In the genomic region with DNA sequence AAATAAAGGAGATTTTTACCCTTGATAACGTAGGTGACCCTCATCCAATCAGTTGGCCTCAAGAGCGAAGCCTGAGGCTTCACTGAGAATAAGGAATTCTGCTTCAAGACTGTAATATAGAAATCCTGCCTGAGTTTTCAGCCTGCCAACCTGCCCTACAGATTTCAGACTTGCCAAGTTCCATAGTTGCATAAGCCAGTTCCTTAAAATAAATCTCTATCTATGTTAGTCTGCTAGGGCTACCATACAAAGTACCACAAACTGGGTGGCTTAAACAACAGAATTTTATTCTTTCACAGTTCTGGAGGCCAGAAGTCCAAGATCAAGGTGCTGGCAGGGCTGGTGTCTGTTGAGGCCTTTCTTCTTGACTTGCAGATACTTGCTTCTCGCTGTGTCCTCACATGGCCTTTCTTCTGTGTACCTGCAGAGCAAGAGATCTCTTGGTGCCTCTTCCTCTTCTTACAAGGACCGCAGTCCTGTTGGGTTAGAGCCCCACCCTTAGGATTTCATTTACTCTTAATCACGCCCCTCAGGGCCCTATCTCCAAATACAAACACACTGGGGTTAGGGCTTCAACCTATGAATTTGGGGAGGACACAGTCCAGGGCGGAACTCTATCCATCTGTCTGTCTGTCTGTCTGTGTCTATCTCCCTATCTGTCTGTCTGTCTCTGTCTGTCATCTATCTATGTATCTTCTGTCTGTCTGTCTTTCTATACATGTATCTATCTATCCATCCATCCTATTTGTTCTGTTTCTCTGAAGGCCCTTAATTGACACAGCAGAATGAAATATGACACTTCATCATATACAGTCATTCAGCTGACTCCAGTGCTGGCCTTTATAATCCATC, we compare ENCODE assay signal across 17 cellular contexts. TPM values are rescaled to one million over a fixed set of nuclear protein-coding genes. Genes with fewer than 3 reads are reported as not detected.
DNase-seq lines count a peak whose midpoint lies in the region; ATAC-seq, FAIRE-seq and TF ChIP-seq lines count a peak whose summit lies in the region.
"Had no signal": no experiment of that assay in that cellular context is flagged by ENCODE, and none has a peak within 500 bp of the region (broad histone marks: within the 10 kb centered on the region; RNA-seq: fewer than 3 reads in every experiment).

No MANE protein-coding gene starts in this region.

- H3K4me1 Mint-ChIP-seq in activated CD8-positive, alpha-beta memory T cell treated with anti-CD3 and anti-CD28 coated beads, Interleukin-2, amount 10 ng/mL, durations not matched to agents 7 days and 5 days, result peaks cover 9% of the 10 kb centered on the region

- H3K36me3 ChIP-seq in Panc1 (ENCODE audit: control insufficient read depth, insufficient read depth, low read length), result no peaks in the 10 kb centered on the region
- H3K36me3 ChIP-seq: MG63, ovary had no signal

- BruUV-seq in Panc1 (replicated peaks; lab: Mats Ljungman, UMichigan), result no TSS peak

- TF ChIP-seq CTCF in Panc1 (IDR thresholded peaks at IDR 0.05) (no peak), epithelial cell of esophagus (IDR thresholded peaks at IDR 0.05; ENCODE audit: insufficient read depth, low read depth, low read length, missing control alignments) (no peak)

- peak; percentile 16 for DNase-seq in activated CD8-positive, alpha-beta memory T cell treated with anti-CD3 and anti-CD28 coated beads, Interleukin-2, amount 10 ng/mL, durations not matched to agents 7 days and 5 days
- DNase-seq in activated CD8-positive, alpha-beta memory T cell treated with anti-CD3 and anti-CD28 coated beads, Interleukin-2, amount 50 U/mL, for 4 hours, result no peak
- DNase-seq in Panc1 (ENCODE audit: low read depth, low spot score) (no peak), epithelial cell of esophagus (ENCODE audit: low read depth) (peak; percentile 40), AG08395 (ENCODE audit: low spot score) (no peak), GM12891 (ENCODE audit: insufficient read length, low spot score) (no peak)
- DNase-seq in activated T-cell treated with anti-CD3 and anti-CD28 coated beads, Interleukin-2, amount 50 U/mL, for 48 hours, result no peak
- DNase-seq: activated naive CD4-positive, alpha-beta T cell treated with Interleukin-2 at 50 U/mL for 16 hours; GDM1; H7; hippocampal formation; MG63; NCI-H2171 treated with DMSO at 0.1 percent for 48 hours; ovary; SK-N-SH had no signal

- POLR2A ChIA-PET in Panc1 (lab: Charles Lee), result no interaction called here

- no peaks in the 10 kb centered on the region for H3K27me3 ChIP-seq in Panc1 (ENCODE audit: control insufficient read depth, insufficient read depth, low read length)
- H3K27me3 ChIP-seq: MG63, ovary had no signal

- H3K4me3 Mint-ChIP-seq in activated CD8-positive, alpha-beta memory T cell treated with anti-CD3 and anti-CD28 coated beads, Interleukin-2, amount 10 ng/mL, durations not matched to agents 7 days and 5 days, result no peak overlapping the region
- H3K4me3 Mint-ChIP-seq: stimulated activated naive CD8-positive, alpha-beta T cell treated with anti-CD3 and anti-CD28 coated beads, Interleukin-15, Interleukin-2, amounts not matched to agents 100 ng/mL and 50 ng/mL, for 24 hours had no signal

- no peaks in the 10 kb centered on the region for H3K9me3 Mint-ChIP-seq in activated CD8-positive, alpha-beta memory T cell treated with anti-CD3 and anti-CD28 coated beads, Interleukin-2, amount 10 ng/mL, durations not matched to agents 7 days and 5 days (ENCODE audit: low read depth)
- H3K9me3 Mint-ChIP-seq: stimulated activated naive CD8-positive, alpha-beta T cell treated with anti-CD3 and anti-CD28 coated beads, Interleukin-15, Interleukin-2, amounts not matched to agents 100 ng/mL and 50 ng/mL, for 24 hours had no signal

- no peak overlapping the region for H3K27ac Mint-ChIP-seq in activated CD8-positive, alpha-beta memory T cell treated with anti-CD3 and anti-CD28 coated beads, Interleukin-2, amount 10 ng/mL, durations not matched to agents 7 days and 5 days
- H3K27ac Mint-ChIP-seq: stimulated activated naive CD8-positive, alpha-beta T cell treated with anti-CD3 and anti-CD28 coated beads, Interleukin-15, Interleukin-2, amounts not matched to agents 100 ng/mL and 50 ng/mL, for 24 hours had no signal

- H3K27me3 Mint-ChIP-seq in activated CD8-positive, alpha-beta memory T cell treated with anti-CD3 and anti-CD28 coated beads, Interleukin-2, amount 10 ng/mL, durations not matched to agents 7 days and 5 days, result peaks cover 13% of the 10 kb centered on the region

- H3K27ac ChIP-seq in Panc1 (ENCODE audit: low read length) (no peak overlapping the region), temporal lobe (ENCODE audit: low read depth, low read length) (peak overlapping the region; percentile 12)
- H3K27ac ChIP-seq: ovary had no signal

- in situ Hi-C loops in Panc1 (cut with HindIII; ENCODE audit: low pct_unique_long_range_greater_than_20kb, low sequenced_read_pairs), result no loop called here

- no peak for ATAC-seq in activated CD8-positive, alpha-beta memory T cell treated with anti-CD3 and anti-CD28 coated beads, Interleukin-2, amount 10 ng/mL, durations not matched to agents 7 days and 5 days
- ATAC-seq in Panc1, result peak; percentile 37; the same call in 1 of the 2 replicates

- H3K4me1 ChIP-seq in Panc1 (ENCODE audit: control insufficient read depth, insufficient read depth, low read length), result 0 out of 2 replicates have a peak, but pooled peaks cover 3% of the 10 kb centered on the region

- no peak for FAIRE-seq in GM12891 (lab: Jason Lieb, UNC)

- intact Hi-C loops in Panc1 (cut with micrococcal nuclease; ENCODE audit: unreplicated experiment), result no loop called here

- CTCF ChIA-PET in activated CD8-positive, alpha-beta memory T cell treated with anti-CD3 and anti-CD28 coated beads, Interleukin-2, amount 10 ng/mL, durations not matched to agents 7 days and 5 days (lab: Charles Lee), result interaction anchor here (1.4 kb wide), 1 partner anchor 14 kb away, joined by 3 read pairs; no protein-coding TSS in a partner anchor
- CTCF ChIA-PET in Panc1 (lab: Charles Lee), result interaction anchor here (1.1 kb wide), 1 partner anchor 40 kb away, joined by 4 read pairs; no protein-coding TSS in a partner anchor

- no peaks in the 10 kb centered on the region for H3K36me3 Mint-ChIP-seq in activated CD8-positive, alpha-beta memory T cell treated with anti-CD3 and anti-CD28 coated beads, Interleukin-2, amount 10 ng/mL, durations not matched to agents 7 days and 5 days

- no peak for TF ChIP-seq POLR2A in GM12891 (IDR thresholded peaks at IDR 0.05; ENCODE audit: low read depth, low read length)

- no peak overlapping the region for H3K4me3 ChIP-seq in Panc1 (ENCODE audit: low read depth in 2 of 2, low read length in 2 of 2)
- no peak overlapping the region for H3K4me3 ChIP-seq in epithelial cell of esophagus (ENCODE audit: low read length)
- H3K4me3 ChIP-seq: MG63, ovary had no signal

- H3K9me3 ChIP-seq in Panc1 (ENCODE audit: control insufficient read depth, insufficient read depth, low read depth, low read length), result no peaks in the 10 kb centered on the region
- H3K9me3 ChIP-seq: MG63, ovary, SK-N-SH had no signal

TF ChIP-seq in GM12891, 5 proteins besides CTCF, POLR2A, EP300 and RAD21:
- TF ChIP-seq TAF1 (IDR thresholded peaks at IDR 0.05; ENCODE audit: low read depth, low read length), result no peak
- no peak for TF ChIP-seq POU2F2 (IDR thresholded peaks at IDR 0.05; ENCODE audit: low read depth, low read length)
- no peak for TF ChIP-seq POLR2AphosphoS5 (IDR thresholded peaks at IDR 0.05; ENCODE audit: low read depth, low read length)
TF ChIP-seq in GM12891: peak in this region for 0.

RNA-seq across cellular contexts. Expression of gene CMBL, which starts 17.0 kb away (rescaled TPM):
- 1 to 10 TPM; 2.7 to 3.2 TPM for total RNA-seq in activated CD8-positive, alpha-beta memory T cell treated with anti-CD3 and anti-CD28 coated beads, Interleukin-2, amount 10 ng/mL, durations not matched to agents 7 days and 5 days
- total RNA-seq in Panc1 (2021; ENCODE audit: unreplicated experiment) (43.2 TPM), temporal lobe (7.6 TPM)
- polyA plus RNA-seq in Panc1 (2012; ENCODE audit: insufficient read length), result 68.8 TPM
- polyA plus RNA-seq in GM12891 (2012; ENCODE audit: low read depth, missing spikeins), result 14.8 TPM

RNA-seq across cellular contexts. Expression of gene MARCHF6, which starts 28.8 kb away (rescaled TPM):
- total RNA-seq in activated CD8-positive, alpha-beta memory T cell treated with anti-CD3 and anti-CD28 coated beads, Interleukin-2, amount 10 ng/mL, durations not matched to agents 7 days and 5 days, result 10 to 100 TPM; 88.5 to 89.9 TPM
- total RNA-seq in Panc1 (2021; ENCODE audit: unreplicated experiment), result 172 TPM
- 88.2 TPM for polyA plus RNA-seq in Panc1 (2012; ENCODE audit: insufficient read length)
- total RNA-seq in temporal lobe, result 270 TPM
- 56.6 TPM for polyA plus RNA-seq in GM12891 (2012; ENCODE audit: low read depth, missing spikeins)

Comparison
In these comparisons a context has a peak if more than half of its experiments do, and no peak if none do; other contexts are left out.
1. DNase-seq: peak in activated CD8-positive, alpha-beta memory T cell treated with anti-CD3 and anti-CD28 coated beads, Interleukin-2, amount 10 ng/mL, durations not matched to agents 7 days and 5 days (single experiment) and epithelial cell of esophagus (single experiment); none in activated CD8-positive, alpha-beta memory T cell treated with anti-CD3 and anti-CD28 coated beads, Interleukin-2, amount 50 U/mL, for 4 hours (single experiment), Panc1 (single experiment), AG08395 (single experiment), activated T-cell treated with anti-CD3 and anti-CD28 coated beads, Interleukin-2, amount 50 U/mL, for 48 hours (0 of 2) and GM12891 (single experiment).